ENCODE assay signal across 1 cellular context in the genomic region with DNA sequence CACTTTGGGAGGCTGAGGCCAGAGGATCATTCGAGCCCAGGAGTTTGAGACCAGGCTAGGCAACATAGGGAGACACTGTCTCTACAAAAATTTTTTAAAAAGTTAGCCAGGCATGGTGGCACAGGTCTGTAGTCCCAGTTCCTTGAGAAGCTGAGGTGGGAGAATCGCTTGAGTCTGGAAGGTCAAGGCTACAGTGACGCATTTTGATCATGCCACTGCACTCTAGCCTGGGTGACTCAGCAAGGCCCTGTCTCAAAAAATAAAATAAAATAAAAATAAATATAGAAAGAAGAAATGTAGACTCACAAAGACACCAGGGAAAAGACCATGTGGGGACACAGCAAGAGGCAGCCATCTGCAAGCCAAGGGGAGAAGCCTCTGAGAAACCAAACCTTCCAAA.
TF ChIP-seq lines count a peak whose summit lies in the region.

No MANE protein-coding gene starts in this region.

TF ChIP-seq in IMR-90, 13 proteins besides CTCF, POLR2A, EP300 and RAD21 (continued from another document):
- no peak for TF ChIP-seq FOS (IDR thresholded peaks at IDR 0.05; ENCODE audit: low read depth, low read length)
- no peak for TF ChIP-seq NFE2L2 (IDR thresholded peaks at IDR 0.05; ENCODE audit: low read depth, low read length)
- TF ChIP-seq MAFK (IDR thresholded peaks at IDR 0.05; ENCODE audit: low read depth, low read length) = no peak
TF ChIP-seq in IMR-90: peak in this region for 0.
